ENCODE assay signal across 9 cellular contexts in the genomic region with DNA sequence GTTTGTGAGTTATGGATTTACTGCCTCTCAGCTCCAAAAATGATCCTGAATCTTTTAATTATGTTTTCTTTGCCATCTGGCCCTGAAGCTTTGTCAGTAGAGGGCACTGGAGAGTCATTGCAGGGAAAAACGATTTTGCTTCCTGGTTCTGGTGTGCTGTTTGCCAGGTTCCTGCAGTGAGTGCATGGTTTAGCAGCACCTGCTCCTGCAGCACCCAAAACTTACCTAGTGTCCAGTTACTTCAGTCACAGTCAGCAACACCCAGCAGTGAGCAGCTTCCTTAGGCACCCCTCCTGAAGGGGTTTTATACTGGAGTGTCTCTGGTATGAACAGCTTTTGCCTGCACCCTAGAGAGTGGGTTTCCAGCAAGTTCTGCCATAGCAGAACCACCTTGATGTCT. TPM values are rescaled to one million over a fixed set of nuclear protein-coding genes. Genes with fewer than 3 reads are reported as not detected.
DNase-seq lines count a peak whose midpoint lies in the region; ATAC-seq and TF ChIP-seq lines count a peak whose summit lies in the region.
"Had no signal": no experiment of that assay in that cellular context is flagged by ENCODE, and none has a peak within 500 bp of the region (broad histone marks: within the 10 kb centered on the region; RNA-seq: fewer than 3 reads in every experiment).

No MANE protein-coding gene starts in this region.

- H2AFZ ChIP-seq in mammary epithelial cell (ENCODE audit: low read depth, low read length), result no peak overlapping the region

- H4K20me1 ChIP-seq in mammary epithelial cell (ENCODE audit: insufficient read depth, low read length), result no peaks in the 10 kb centered on the region

- H3K4me3 ChIP-seq in mammary epithelial cell (replicated peaks in 1 of 3; ENCODE audit: insufficient read depth in 1 of 3, low read depth in 2 of 3, low read length in 3 of 3), result no peak overlapping the region

- H3K27ac ChIP-seq in 22Rv1 (no peak overlapping the region), mammary epithelial cell (ENCODE audit: insufficient read depth, low read depth, low read length) (no peak overlapping the region)

- WGBS in mammary epithelial cell (ENCODE audit: low coverage, missing lambda C conversion rate), result 0% methylated on average over 1 of the region's 1 CpG

- dilution Hi-C loops in mammary epithelial cell (cut with HindIII; ENCODE audit: low sequenced_read_pairs), result loop anchor here (5.0 kb wide), 1 partner anchor 98 kb away; no protein-coding TSS in a partner anchor

- peaks cover under 1% of the 10 kb centered on the region for H3K4me1 ChIP-seq in mammary epithelial cell (ENCODE audit: insufficient read depth, low read length)

- no TSS peak for BruUV-seq in mammary epithelial cell (replicated peaks; lab: Mats Ljungman, UMichigan)

- no peak overlapping the region for H3K4me2 ChIP-seq in mammary epithelial cell (ENCODE audit: insufficient read depth, low read depth, low read length)

- peak; percentile 96 for TF ChIP-seq CTCF in 22Rv1 (IDR thresholded peaks at IDR 0.05)
- peak; percentile 92 for TF ChIP-seq CTCF in GM12873 (IDR thresholded peaks at IDR 0.05; ENCODE audit: insufficient read depth, low read depth, low read length, missing control alignments)
- TF ChIP-seq CTCF in mammary epithelial cell (conservative IDR thresholded peaks at IDR 0.05 in 1 of 2, IDR thresholded peaks at IDR 0.05 in 1 of 2; ENCODE audit: extremely low read depth in 1 of 2, insufficient read depth in 1 of 2, low read depth in 1 of 2, low read length in 2 of 2), result peak; percentile 92 to 96

- DNase-seq in NCI-H2081 treated with DMSO at 0.1 percent for 48 hours (lab: John Stamatoyannopoulos, UW) (peak; percentile 52), T-helper 9 cell (peak; percentile 15), mammary epithelial cell (peak; percentile 50), left kidney (ENCODE audit: low read depth, low spot score) (peak; percentile 76)
- peak; percentile 20 for DNase-seq in stimulated activated naive CD4-positive, alpha-beta T cell treated with Interleukin-2 at 50 U/mL for 16 hours (lab: John Stamatoyannopoulos, UW)

- H3K9ac ChIP-seq in mammary epithelial cell (ENCODE audit: insufficient read depth, low read length), result no peak overlapping the region

- H3K9me3 ChIP-seq in mammary epithelial cell (replicated peaks; ENCODE audit: insufficient read depth, low read length), result no peaks in the 10 kb centered on the region

- H3K79me2 ChIP-seq in mammary epithelial cell (ENCODE audit: insufficient read depth, low read length), result no peaks in the 10 kb centered on the region

- intact Hi-C loops in mammary epithelial cell (cut with micrococcal nuclease), result loop anchor here (1.0 kb wide), 1 partner anchor 178 kb away; no protein-coding TSS in a partner anchor

- H3K27me3 ChIP-seq in mammary epithelial cell (ENCODE audit: insufficient read depth, low read length), result no peaks in the 10 kb centered on the region

- in situ Hi-C loops in mammary epithelial cell (cut with MboI; ENCODE audit: low sequenced_read_pairs in 2 of 2), result no loop called here

- no peak for ATAC-seq in HG03469 (IDR thresholded peaks at IDR 0.05; ENCODE audit: unreplicated experiment)

- H3K36me3 ChIP-seq in mammary epithelial cell (ENCODE audit: insufficient read depth, low read length), result no peaks in the 10 kb centered on the region

- CTCF ChIA-PET in mammary epithelial cell (lab: Charles Lee; ENCODE audit: low non-redundant PET), result interaction anchor here (0.6 to 0.9 kb wide), 3 partner anchors 19 to 223 kb away, joined by 3 to 4 read pairs (median 4); no protein-coding TSS in a partner anchor

RNA-seq across cellular contexts. Expression of gene TRIM26, which starts 6.0 kb away (rescaled TPM):
- total RNA-seq in mammary epithelial cell, result 10 to 100 TPM; 37.8 to 57.3 TPM
- 37.2 TPM for polyA plus RNA-seq in mammary epithelial cell
- 77.1 TPM for polyA minus RNA-seq in mammary epithelial cell

RNA-seq across cellular contexts. Expression of gene TRIM15, which starts 55.9 kb away (rescaled TPM):
- total RNA-seq in mammary epithelial cell, result not detected
- polyA plus RNA-seq in mammary epithelial cell, result 0.02 TPM
- not detected for polyA minus RNA-seq in mammary epithelial cell
- total RNA-seq: temporal lobe had no signal

RNA-seq across cellular contexts. Expression of gene TRIM10, which starts 58.2 kb away (rescaled TPM):
- total RNA-seq in mammary epithelial cell, result not detected
- not detected for polyA plus RNA-seq in mammary epithelial cell
- polyA minus RNA-seq in mammary epithelial cell, result not detected

Comparison
In these comparisons a context has a peak if more than half of its experiments do, and no peak if none do; other contexts are left out.
1. DNase-seq: peak in every context shown above with its lines; median percentile 76 in left kidney; 52 in NCI-H2081 treated with DMSO at 0.1 percent for 48 hours; 50 in mammary epithelial cell; 20 in stimulated activated naive CD4-positive, alpha-beta T cell treated with Interleukin-2 at 50 U/mL for 16 hours; 15 in T-helper 9 cell.